ENCODE assay signal across 1 cellular context in the genomic region with DNA sequence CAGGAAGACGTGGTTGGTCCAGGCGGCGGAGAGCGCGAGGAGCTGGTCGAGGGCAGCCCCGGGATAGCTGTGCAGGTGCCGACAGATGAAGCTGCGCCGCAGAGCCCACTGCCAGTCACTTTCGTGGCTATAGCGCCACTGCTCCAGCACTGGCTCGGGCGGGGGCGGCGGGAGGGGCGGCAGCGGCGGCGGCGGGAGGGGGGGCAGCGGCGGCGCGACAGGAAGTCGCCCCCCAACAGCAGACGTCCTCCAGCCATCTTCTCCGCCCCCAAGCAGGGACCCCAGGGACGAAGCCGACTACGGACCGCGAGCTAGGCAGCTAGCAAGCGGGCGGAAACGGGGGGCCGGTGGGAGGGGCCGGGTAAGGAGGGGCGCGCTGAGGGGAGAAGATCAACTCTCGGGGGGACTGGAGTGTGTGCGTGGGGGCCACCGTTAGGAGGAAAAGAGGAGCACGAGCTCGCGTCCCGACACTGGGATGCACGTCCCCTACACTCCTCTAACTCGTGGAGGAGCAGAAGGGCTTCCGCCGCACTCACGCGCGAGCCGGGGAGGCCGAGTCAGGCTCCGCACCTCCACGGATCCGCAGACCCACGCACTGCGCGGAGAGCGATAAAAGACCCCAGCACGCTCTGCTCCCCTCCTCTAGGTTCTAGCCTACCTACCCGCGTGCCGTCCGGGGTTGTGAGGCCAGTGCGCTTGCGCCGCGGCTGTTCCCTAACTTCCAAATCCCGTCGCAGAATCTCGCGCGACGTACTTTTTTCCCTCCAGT.
TF ChIP-seq lines count a peak whose summit lies in the region.

NKRF (minus strand) TSS at position 686 of the 769 bp plus-strand sequence.

TF ChIP-seq in HEK293, 187 proteins besides CTCF, POLR2A, EP300 and RAD21 (continued from another document and continues in another):
- TF ChIP-seq ZNF776 (tag by site-specific recombination; IDR thresholded peaks at IDR 0.05; ENCODE audit: borderline replicate concordance) (no peak), REPIN1 (tag by site-specific recombination; IDR thresholded peaks at IDR 0.05; ENCODE audit: low read depth) (no peak), ZFHX2 (tag by site-specific recombination; conservative IDR thresholded peaks at IDR 0.05) (peak; percentile 33; the same call in 1 of the 2 replicates), ZNF501 (tag by site-specific recombination; IDR thresholded peaks at IDR 0.05) (peak; percentile 75), ZNF530 (tag by site-specific recombination; IDR thresholded peaks at IDR 0.05; ENCODE audit: low read depth) (no peak), ZNF529 (tag by site-specific recombination; IDR thresholded peaks at IDR 0.05; ENCODE audit: insufficient replicate concordance) (no peak), KLF8 (tag by site-specific recombination; IDR thresholded peaks at IDR 0.05) (no peak), ZNF214 (tag by site-specific recombination; IDR thresholded peaks at IDR 0.05; ENCODE audit: borderline replicate concordance) (no peak), AEBP2 (tag by site-specific recombination; IDR thresholded peaks at IDR 0.05; ENCODE audit: borderline replicate concordance) (no peak), ZNF132 (tag by site-specific recombination; IDR thresholded peaks at IDR 0.05; ENCODE audit: borderline replicate concordance) (no peak), ZNF2 (tag by site-specific recombination; IDR thresholded peaks at IDR 0.05) (peak; percentile 17; the same call in 1 of the 2 replicates), MEIS1 (CRISPR knock-in tag; IDR thresholded peaks at IDR 0.05; ENCODE audit: borderline replicate concordance) (no peak), ZNF350 (tag by site-specific recombination; IDR thresholded peaks at IDR 0.05) (no peak), SP7 (tag by site-specific recombination; IDR thresholded peaks at IDR 0.05) (peak; percentile 52; the same call in 1 of the 2 replicates), ZNF37A (tag by site-specific recombination; IDR thresholded peaks at IDR 0.05) (no peak), ZNF610 (tag by site-specific recombination; IDR thresholded peaks at IDR 0.05; ENCODE audit: borderline replicate concordance) (peak; percentile 35; the same call in 1 of the 2 replicates), ZBTB17 (tag by site-specific recombination; IDR thresholded peaks at IDR 0.05) (no peak), KLF16 (tag by site-specific recombination; IDR thresholded peaks at IDR 0.05) (peak; percentile 71; the same call in 1 of the 2 replicates), ZNF184 (tag by site-specific recombination; IDR thresholded peaks at IDR 0.05) (no peak), ZNF658 (tag by site-specific recombination; IDR thresholded peaks at IDR 0.05) (no peak), REST (tag by site-specific recombination; IDR thresholded peaks at IDR 0.05) (no peak), ZNF555 (tag by site-specific recombination; conservative IDR thresholded peaks at IDR 0.05) (no peak), PRDM1 (tag by site-specific recombination; IDR thresholded peaks at IDR 0.05) (no peak), ZNF24 (tag by site-specific recombination; IDR thresholded peaks at IDR 0.05) (no peak), SCRT1 (tag by site-specific recombination; IDR thresholded peaks at IDR 0.05; ENCODE audit: borderline replicate concordance) (no peak), EGR2 (tag by site-specific recombination; IDR thresholded peaks at IDR 0.05; ENCODE audit: low read depth) (no peak; the same call in 1 of the 2 replicates), HIC1 (tag by site-specific recombination; IDR thresholded peaks at IDR 0.05) (no peak), ZNF692 (tag by site-specific recombination; IDR thresholded peaks at IDR 0.05) (0 out of 2 replicates have a peak, but pooled peaks have one; percentile 54), ZBTB48 (tag by site-specific recombination; IDR thresholded peaks at IDR 0.05) (peak; percentile 92), ZNF366 (tag by site-specific recombination; conservative IDR thresholded peaks at IDR 0.05) (no peak), ZNF449 (tag by site-specific recombination; IDR thresholded peaks at IDR 0.05) (no peak), TCF7L2 (IDR thresholded peaks at IDR 0.05; ENCODE audit: borderline replicate concordance, low read depth, low read length) (no peak), ZNF777 (tag by site-specific recombination; IDR thresholded peaks at IDR 0.05; ENCODE audit: borderline replicate concordance) (no peak)
- TF ChIP-seq, protein P1, sequence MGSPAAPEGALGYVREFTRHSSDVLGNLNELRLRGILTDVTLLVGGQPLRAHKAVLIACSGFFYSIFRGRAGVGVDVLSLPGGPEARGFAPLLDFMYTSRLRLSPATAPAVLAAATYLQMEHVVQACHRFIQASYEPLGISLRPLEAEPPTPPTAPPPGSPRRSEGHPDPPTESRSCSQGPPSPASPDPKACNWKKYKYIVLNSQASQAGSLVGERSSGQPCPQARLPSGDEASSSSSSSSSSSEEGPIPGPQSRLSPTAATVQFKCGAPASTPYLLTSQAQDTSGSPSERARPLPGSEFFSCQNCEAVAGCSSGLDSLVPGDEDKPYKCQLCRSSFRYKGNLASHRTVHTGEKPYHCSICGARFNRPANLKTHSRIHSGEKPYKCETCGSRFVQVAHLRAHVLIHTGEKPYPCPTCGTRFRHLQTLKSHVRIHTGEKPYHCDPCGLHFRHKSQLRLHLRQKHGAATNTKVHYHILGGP (tag by site-specific recombination; IDR thresholded peaks at IDR 0.05): no peak
- TF ChIP-seq, protein P2, sequence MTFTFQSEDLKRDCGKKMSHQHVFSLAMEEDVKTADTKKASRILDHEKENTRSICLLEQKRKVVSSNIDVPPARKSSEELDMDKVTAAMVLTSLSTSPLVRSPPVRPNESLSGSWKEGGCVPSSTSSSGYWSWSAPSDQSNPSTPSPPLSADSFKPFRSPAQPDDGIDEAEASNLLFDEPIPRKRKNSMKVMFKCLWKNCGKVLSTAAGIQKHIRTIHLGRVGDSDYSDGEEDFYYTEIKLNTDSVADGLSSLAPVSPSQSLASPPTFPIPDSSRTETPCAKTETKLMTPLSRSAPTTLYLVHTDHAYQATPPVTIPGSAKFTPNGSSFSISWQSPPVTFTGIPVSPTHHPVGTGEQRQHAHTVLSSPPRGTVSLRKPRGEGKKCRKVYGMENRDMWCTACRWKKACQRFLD (tag by site-specific recombination; IDR thresholded peaks at IDR 0.05): no peak
- TF ChIP-seq, protein P3, sequence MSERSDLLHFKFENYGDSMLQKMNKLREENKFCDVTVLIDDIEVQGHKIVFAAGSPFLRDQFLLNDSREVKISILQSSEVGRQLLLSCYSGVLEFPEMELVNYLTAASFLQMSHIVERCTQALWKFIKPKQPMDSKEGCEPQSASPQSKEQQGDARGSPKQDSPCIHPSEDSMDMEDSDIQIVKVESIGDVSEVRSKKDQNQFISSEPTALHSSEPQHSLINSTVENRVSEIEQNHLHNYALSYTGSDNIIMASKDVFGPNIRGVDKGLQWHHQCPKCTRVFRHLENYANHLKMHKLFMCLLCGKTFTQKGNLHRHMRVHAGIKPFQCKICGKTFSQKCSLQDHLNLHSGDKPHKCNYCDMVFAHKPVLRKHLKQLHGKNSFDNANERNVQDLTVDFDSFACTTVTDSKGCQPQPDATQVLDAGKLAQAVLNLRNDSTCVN (tag by site-specific recombination; optimal IDR thresholded peaks at IDR 0.05): peak; percentile 58
- TF ChIP-seq, protein P4, sequence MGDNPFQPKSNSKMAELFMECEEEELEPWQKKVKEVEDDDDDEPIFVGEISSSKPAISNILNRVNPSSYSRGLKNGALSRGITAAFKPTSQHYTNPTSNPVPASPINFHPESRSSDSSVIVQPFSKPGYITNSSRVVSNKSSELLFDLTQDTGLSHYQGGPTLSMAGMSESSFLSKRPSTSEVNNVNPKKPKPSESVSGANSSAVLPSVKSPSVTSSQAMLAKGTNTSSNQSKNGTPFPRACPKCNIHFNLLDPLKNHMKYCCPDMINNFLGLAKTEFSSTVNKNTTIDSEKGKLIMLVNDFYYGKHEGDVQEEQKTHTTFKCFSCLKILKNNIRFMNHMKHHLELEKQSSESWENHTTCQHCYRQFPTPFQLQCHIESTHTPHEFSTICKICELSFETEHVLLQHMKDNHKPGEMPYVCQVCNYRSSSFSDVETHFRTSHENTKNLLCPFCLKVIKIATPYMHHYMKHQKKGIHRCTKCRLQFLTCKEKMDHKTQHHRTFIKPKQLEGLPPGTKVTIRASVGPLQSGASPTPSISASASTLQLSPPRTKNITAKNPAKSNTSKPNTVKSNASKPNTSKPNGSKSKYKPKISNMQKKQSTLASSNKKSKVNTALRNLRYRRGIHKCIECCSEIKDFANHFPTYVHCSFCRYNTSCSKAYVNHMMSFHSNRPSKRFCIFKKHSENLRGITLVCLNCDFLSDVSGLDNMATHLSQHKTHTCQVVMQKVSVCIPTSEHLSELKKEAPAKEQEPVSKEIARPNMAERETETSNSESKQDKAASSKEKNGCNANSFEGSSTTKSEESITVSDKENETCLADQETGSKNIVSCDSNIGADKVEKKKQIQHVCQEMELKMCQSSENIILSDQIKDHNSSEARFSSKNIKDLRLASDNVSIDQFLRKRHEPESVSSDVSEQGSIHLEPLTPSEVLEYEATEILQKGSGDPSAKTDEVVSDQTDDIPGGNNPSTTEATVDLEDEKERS (tag by site-specific recombination; IDR thresholded peaks at IDR 0.05): no peak
